ENCODE assay signal across 22 cellular contexts in genomic region chr15:101057841-101058407, GRCh38.
DNase-seq lines count a peak whose midpoint lies in the region; ATAC-seq and TF ChIP-seq lines count a peak whose summit lies in the region.
"Had no signal": no experiment of that assay in that cellular context is flagged by ENCODE, and none has a peak within 500 bp of the region (broad histone marks: within the 10 kb centered on the region; RNA-seq: fewer than 3 reads in every experiment).

No MANE protein-coding gene starts in this region.

- no peak overlapping the region for H2AFZ ChIP-seq in IMR-90 (replicated peaks; ENCODE audit: low read length, poor library complexity)

- H3K9ac ChIP-seq in IMR-90 (ENCODE audit: low read depth, low read length) = no peak overlapping the region
- H3K9ac ChIP-seq in colonic mucosa (ENCODE audit: low read depth in 2 of 2, low read length in 2 of 2) = no peak overlapping the region

- peak overlapping the region; percentile 39 for H2AK9ac ChIP-seq in IMR-90 (replicated peaks; ENCODE audit: low read depth, low read length, poor library complexity)

- in situ Hi-C loops in IMR-90 (cut with MboI; ENCODE audit: low sequenced_read_pairs) = no loop called here

- H2BK5ac ChIP-seq in IMR-90 (ENCODE audit: low read depth, low read length, poor library complexity, severe bottlenecking) = no peak overlapping the region

- no peak overlapping the region for H2AK5ac ChIP-seq in IMR-90 (ENCODE audit: low read depth, low read length)

- intact Hi-C loops in IMR-90 (cut with micrococcal nuclease) (no loop called here), colonic mucosa (cut with DNase I) (no loop called here), stomach (cut with DNase I; ENCODE audit: low total_unique reads) (no loop called here)

- H3K56ac ChIP-seq in IMR-90 (ENCODE audit: extremely low read depth, insufficient read depth, low read length) = no peak overlapping the region

- no peak overlapping the region for H2BK120ac ChIP-seq in IMR-90 (ENCODE audit: low read depth, low read length)

- H3K4me2 ChIP-seq in IMR-90 (ENCODE audit: low read depth, low read length) = no peak overlapping the region

- dilution Hi-C loops in IMR-90 (cut with HindIII; ENCODE audit: low sequenced_read_pairs, unreplicated experiment) = no loop called here

- no peak for TF ChIP-seq CTCF in IMR-90 (conservative IDR thresholded peaks at IDR 0.05; ENCODE audit: low read depth, low read length)
- TF ChIP-seq CTCF in colonic mucosa (IDR thresholded peaks at IDR 0.05) = no peak
- no peak for TF ChIP-seq CTCF in stomach (IDR thresholded peaks at IDR 0.05)

- H3K4me1 ChIP-seq in IMR-90 (ENCODE audit: control insufficient read depth, insufficient read depth, low read length) (no peaks in the 10 kb centered on the region), colonic mucosa (no peaks in the 10 kb centered on the region), stomach (no peaks in the 10 kb centered on the region)
- H3K4me1 ChIP-seq: foreskin keratinocyte, heart left ventricle, upper lobe of left lung had no signal

- H4K91ac ChIP-seq in IMR-90 (ENCODE audit: insufficient read depth, low read depth, low read length) = no peak overlapping the region

- H4K20me1 ChIP-seq in IMR-90 (ENCODE audit: insufficient read depth, low read length) = no peaks in the 10 kb centered on the region

- no peaks in the 10 kb centered on the region for H3K9me3 ChIP-seq in IMR-90 (ENCODE audit: control insufficient read depth, insufficient read depth, low read length)
- no peaks in the 10 kb centered on the region for H3K9me3 ChIP-seq in colonic mucosa
- H3K9me3 ChIP-seq in stomach = no peaks in the 10 kb centered on the region
- H3K9me3 ChIP-seq: upper lobe of left lung had no signal

- POLR2A ChIA-PET in IMR-90 (lab: Charles Lee; ENCODE audit: unreplicated experiment) = no interaction called here

- H3K23ac ChIP-seq in IMR-90 (ENCODE audit: low read depth, low read length) = no peak overlapping the region

- WGBS in IMR-90 (ENCODE audit: extremely low coverage in 2 of 2, insufficient read length in 1 of 2), 2 experiments = 88% methylated on average over 8 of the region's 14 CpGs; no CpG with 5 or more reads in 1 of the 2 experiments
- WGBS in stomach, 5 donors = 86 to 95% (median 87%) methylated on average over 14 of the region's 14 CpGs

- H3K4me3 ChIP-seq in IMR-90 (ENCODE audit: insufficient read depth, low read depth, low read length) (no peak overlapping the region), colonic mucosa (no peak overlapping the region), stomach (no peak overlapping the region)
- H3K4me3 ChIP-seq: GM12878, heart left ventricle, upper lobe of left lung had no signal

- H3K79me1 ChIP-seq in IMR-90 (ENCODE audit: low read depth in 1 of 2, low read length in 2 of 2) = no peaks in the 10 kb centered on the region

- H3K27ac ChIP-seq in IMR-90 (ENCODE audit: insufficient read depth, low read length) (no peak overlapping the region), colonic mucosa (no peak overlapping the region), stomach (no peak overlapping the region)
- H3K27ac ChIP-seq: foreskin keratinocyte, heart left ventricle, upper lobe of left lung had no signal

- no peak overlapping the region for H3K4ac ChIP-seq in IMR-90 (ENCODE audit: low read depth, low read length)

- peaks cover 54% of the 10 kb centered on the region for H3K36me3 ChIP-seq in IMR-90 (ENCODE audit: control insufficient read depth, insufficient read depth, low read length)
- peaks cover 13% of the 10 kb centered on the region for H3K36me3 ChIP-seq in colonic mucosa
- peaks cover 17 to 100% (median 98%) of the 10 kb centered on the region in 4 donors for H3K36me3 ChIP-seq in stomach

- CTCF ChIA-PET in IMR-90 (lab: Yijun Ruan, JAX) = no interaction called here

- TF ChIP-seq EP300 in stomach (IDR thresholded peaks at IDR 0.05) = no peak

- TF ChIP-seq POLR2A in IMR-90 (IDR thresholded peaks at IDR 0.05; ENCODE audit: low read depth, low read length) (no peak), stomach (IDR thresholded peaks at IDR 0.05) (no peak)

- no peak overlapping the region for H3K18ac ChIP-seq in IMR-90 (ENCODE audit: low read depth, low read length)

- no peak overlapping the region for H2BK20ac ChIP-seq in IMR-90 (ENCODE audit: low read depth, low read length)

- no TSS peak for BruUV-seq in IMR-90 (replicated peaks; lab: Mats Ljungman, UMichigan)

- no peak overlapping the region for H2BK15ac ChIP-seq in IMR-90 (ENCODE audit: low read depth, low read length)

- no peak for TF ChIP-seq RAD21 in IMR-90 (IDR thresholded peaks at IDR 0.05; ENCODE audit: low read length)

- H3K14ac ChIP-seq in IMR-90 (replicated peaks; ENCODE audit: low read depth, low read length) = no peak overlapping the region

- H4K5ac ChIP-seq in IMR-90 (ENCODE audit: low read depth, low read length) = no peak overlapping the region

- DNase-seq in IMR-90 = no peak
- DNase-seq in colonic mucosa = peak; percentile 8
- DNase-seq in mesenteric fat pad (ENCODE audit: low spot score) = peak; percentile 71
- peak; percentile 15 for DNase-seq in stomach
- DNase-seq in UCSD-AML1 (lab: John Stamatoyannopoulos, UW; ENCODE audit: unreplicated experiment) = no peak
- DNase-seq in hippocampal formation (lab: John Stamatoyannopoulos, UW) = no peak
- no peak for DNase-seq in EL
- DNase-seq: activated CD4-positive, alpha-beta T cell treated with anti-CD3 and anti-CD28 coated beads, Interleukin-2, amount 50 U/mL, for 4 hours; activated effector memory CD4-positive, alpha-beta T cell treated with Interleukin-2 at 50 U/mL for 16 hours; activated T-cell treated with anti-CD3 and anti-CD28 coated beads for 4 hours; CD4-positive, CD25-positive, alpha-beta regulatory T cell; cortex of kidney; foreskin keratinocyte; heart left ventricle; Karpas-422; NCI-H1436 treated with DMSO at 0.1 percent for 48 hours; occipital lobe; OCI-M1; small intestine; upper lobe of left lung had no signal

- no peak for ATAC-seq in IMR-90 (ENCODE audit: low read depth)
- ATAC-seq: esophagus mucosa, foreskin keratinocyte, GM12878, heart left ventricle had no signal

- peaks cover 3% of the 10 kb centered on the region; the same call in 1 of the 2 replicates for H3K9me1 ChIP-seq in IMR-90 (ENCODE audit: insufficient read depth, low read length)

- H4K8ac ChIP-seq in IMR-90 (ENCODE audit: low read depth in 2 of 2, low read length in 2 of 2) = no peak overlapping the region

- H3K27me3 ChIP-seq in IMR-90 (ENCODE audit: control insufficient read depth, insufficient read depth, low read length) (no peaks in the 10 kb centered on the region), colonic mucosa (no peaks in the 10 kb centered on the region), stomach (no peaks in the 10 kb centered on the region)
- H3K27me3 ChIP-seq: foreskin keratinocyte, heart left ventricle, upper lobe of left lung had no signal

TF ChIP-seq in IMR-90, 13 proteins besides CTCF, POLR2A, EP300 and RAD21:
- no peak for TF ChIP-seq ELK1 (IDR thresholded peaks at IDR 0.05; ENCODE audit: borderline replicate concordance, low read depth, low read length)
- TF ChIP-seq NFE2L2 (IDR thresholded peaks at IDR 0.05; ENCODE audit: low read depth, low read length) = no peak
- TF ChIP-seq RFX5 (IDR thresholded peaks at IDR 0.05; ENCODE audit: low read depth, low read length) = no peak
- TF ChIP-seq SMC3 (IDR thresholded peaks at IDR 0.05; ENCODE audit: low read depth, low read length) = no peak
- TF ChIP-seq FOS (IDR thresholded peaks at IDR 0.05; ENCODE audit: low read depth, low read length) = no peak
- no peak for TF ChIP-seq MXI1 (IDR thresholded peaks at IDR 0.05; ENCODE audit: borderline replicate concordance, low read depth, low read length)
- TF ChIP-seq RCOR1 (IDR thresholded peaks at IDR 0.05; ENCODE audit: insufficient replicate concordance, low read length) = no peak
- TF ChIP-seq CHD1 (IDR thresholded peaks at IDR 0.05; ENCODE audit: low read depth, low read length) = no peak
- no peak for TF ChIP-seq BHLHE40 (IDR thresholded peaks at IDR 0.05; ENCODE audit: low read depth, low read length)
- no peak for TF ChIP-seq MAZ (IDR thresholded peaks at IDR 0.05; ENCODE audit: borderline replicate concordance, low read depth, low read length)
- no peak for TF ChIP-seq CEBPB (IDR thresholded peaks at IDR 0.05; ENCODE audit: low read depth, low read length)
- no peak for TF ChIP-seq USF2 (IDR thresholded peaks at IDR 0.05; ENCODE audit: low read depth, low read length)
- no peak for TF ChIP-seq MAFK (IDR thresholded peaks at IDR 0.05; ENCODE audit: low read depth, low read length)

Comparison
In these comparisons a context has a peak if more than half of its experiments do, and no peak if none do; other contexts are left out.
1. DNase-seq: peak in colonic mucosa (single experiment), mesenteric fat pad (single experiment) and stomach (single experiment); none in IMR-90 (single experiment), UCSD-AML1 (single experiment), hippocampal formation (0 of 2) and EL (single experiment).